ENCODE assay signal across 15 cellular contexts in genomic region chr3:17140670-17141505, GRCh38.
DNase-seq lines count a peak whose midpoint lies in the region; ATAC-seq, FAIRE-seq and TF ChIP-seq lines count a peak whose summit lies in the region.
"Had no signal": no experiment of that assay in that cellular context is flagged by ENCODE, and none has a peak within 500 bp of the region (broad histone marks: within the 10 kb centered on the region; RNA-seq: fewer than 3 reads in every experiment).

No MANE protein-coding gene starts in this region.

- CTCF ChIA-PET in A549 (lab: Yijun Ruan, JAX): no interaction called here

- H3K9ac ChIP-seq in SU-DHL-6 (ENCODE audit: low read length): no peak overlapping the region

- no peaks in the 10 kb centered on the region for H4K20me1 ChIP-seq in SU-DHL-6 (ENCODE audit: low read depth, low read length)

- no peak for TF ChIP-seq EP300 in A549 (IDR thresholded peaks at IDR 0.05)

- ATAC-seq in A549 (peak; percentile 63 to 76; a peak in 5 of 6 replicates), mucosa of descending colon (no peak), GM19023 (IDR thresholded peaks at IDR 0.05; ENCODE audit: unreplicated experiment) (no peak), HG03139 (IDR thresholded peaks at IDR 0.05; ENCODE audit: unreplicated experiment) (no peak)
- ATAC-seq in activated T-helper 17 cell treated with anti-CD3 and anti-CD28 coated beads, Interleukin-2, amount 50 U/mL, for 72 hours (replicated peaks): no peak
- ATAC-seq: gastroesophageal sphincter had no signal

- peak in 1 of 2 experiments; percentile 22 for DNase-seq in A549 (ENCODE audit: low read depth in 1 of 2, low spot score in 1 of 2)
- no peak for DNase-seq in GM18507 (ENCODE audit: extremely low spot score, insufficient read length, low read depth)
- DNase-seq in right atrium auricular region (ENCODE audit: low spot score): peak; percentile 78
- no peak for DNase-seq in mucosa of descending colon
- DNase-seq: activated naive CD4-positive, alpha-beta T cell treated with anti-CD3 and anti-CD28 coated beads, Interleukin-2, amount 10 ng/mL, durations not matched to agents 7 days and 5 days; colonic mucosa; GDM1; HCEC 1CT; NCI-H2029 had no signal

- intact Hi-C loops in mucosa of descending colon (cut with DNase I, micrococcal nuclease): no loop called here

- no peak overlapping the region for H3K27ac Mint-ChIP-seq in activated T-helper 17 cell treated with anti-CD3 and anti-CD28 coated beads, Interleukin-2, amount 50 U/mL, for 72 hours
- H3K27ac Mint-ChIP-seq: activated naive CD4-positive, alpha-beta T cell treated with anti-CD3 and anti-CD28 coated beads, Interleukin-2, amount 10 ng/mL, durations not matched to agents 7 days and 5 days had no signal

- H3K4me2 ChIP-seq in A549: no peak overlapping the region
- no peak overlapping the region for H3K4me2 ChIP-seq in SU-DHL-6 (ENCODE audit: low read depth, low read length, poor library complexity, severe bottlenecking)

- TF ChIP-seq POLR2A in A549 (IDR thresholded peaks at IDR 0.05; ENCODE audit: low read length): no peak

- WGBS in A549 (ENCODE audit: missing lambda C conversion rate): 81% methylated on average over 11 of the region's 13 CpGs

- H3K27me3 ChIP-seq in SU-DHL-6 (ENCODE audit: low read length): no peaks in the 10 kb centered on the region
- no peaks in the 10 kb centered on the region for H3K27me3 ChIP-seq in right atrium auricular region
- H3K27me3 ChIP-seq: colonic mucosa, gastroesophageal sphincter, neutrophil had no signal

- H3K4me3 ChIP-seq in A549: no peak overlapping the region
- no peak overlapping the region for H3K4me3 ChIP-seq in SU-DHL-6 (ENCODE audit: insufficient read depth, low read length, poor library complexity, severe bottlenecking)
- peak overlapping the region in 1 of 2 donors; percentile 1 for H3K4me3 ChIP-seq in right atrium auricular region
- H3K4me3 ChIP-seq in mucosa of descending colon: no peak overlapping the region
- H3K4me3 ChIP-seq: colonic mucosa, gastroesophageal sphincter had no signal

- peaks cover 12% of the 10 kb centered on the region for H3K4me1 Mint-ChIP-seq in activated T-helper 17 cell treated with anti-CD3 and anti-CD28 coated beads, Interleukin-2, amount 50 U/mL, for 72 hours

- POLR2A ChIA-PET in A549 (lab: Yijun Ruan, JAX): no interaction called here

- FAIRE-seq in A549 (lab: Jason Lieb, UNC) (no peak), GM18507 (lab: Jason Lieb, UNC) (peak; percentile 5)

- H3K9me2 ChIP-seq in SU-DHL-6 (replicated peaks; ENCODE audit: insufficient read depth, low read length): no peaks in the 10 kb centered on the region

- H3K4me1 ChIP-seq in A549 (no peaks in the 10 kb centered on the region), right atrium auricular region (peaks cover 0 to 32% of the 10 kb centered on the region in 2 donors), mucosa of descending colon (ENCODE audit: low read depth) (no peaks in the 10 kb centered on the region)
- H3K4me1 ChIP-seq: colonic mucosa, gastroesophageal sphincter had no signal

- H3K27me3 Mint-ChIP-seq in activated T-helper 17 cell treated with anti-CD3 and anti-CD28 coated beads, Interleukin-2, amount 50 U/mL, for 72 hours: peaks cover 4% of the 10 kb centered on the region

- H3K36me3 Mint-ChIP-seq in activated T-helper 17 cell treated with anti-CD3 and anti-CD28 coated beads, Interleukin-2, amount 50 U/mL, for 72 hours (ENCODE audit: low read depth): no peaks in the 10 kb centered on the region

- TF ChIP-seq CTCF in A549 (IDR thresholded peaks at IDR 0.05) (no peak), SU-DHL-6 (IDR thresholded peaks at IDR 0.05; ENCODE audit: insufficient read depth, low read length, poor library complexity, severe bottlenecking) (peak; percentile 17), right atrium auricular region (IDR thresholded peaks at IDR 0.05) (peak in 1 of 2 donors; percentile 51), mucosa of descending colon (IDR thresholded peaks at IDR 0.05) (no peak)

- peak; percentile 16 to 46; a peak in 2 of 5 replicates for TF ChIP-seq RAD21 in A549 (conservative IDR thresholded peaks at IDR 0.05 in 1 of 2, IDR thresholded peaks at IDR 0.05 in 1 of 2)

- no peaks in the 10 kb centered on the region for H3F3A ChIP-seq in SU-DHL-6 (ENCODE audit: insufficient read depth)

- H3K4me3 Mint-ChIP-seq in activated T-helper 17 cell treated with anti-CD3 and anti-CD28 coated beads, Interleukin-2, amount 50 U/mL, for 72 hours: no peak overlapping the region
- H3K4me3 Mint-ChIP-seq: activated naive CD4-positive, alpha-beta T cell treated with anti-CD3 and anti-CD28 coated beads, Interleukin-2, amount 10 ng/mL, durations not matched to agents 7 days and 5 days had no signal

- no peaks in the 10 kb centered on the region for H3K79me2 ChIP-seq in SU-DHL-6 (ENCODE audit: insufficient read depth, low read length)

- H3K9me3 ChIP-seq in A549: no peaks in the 10 kb centered on the region
- H3K9me3 ChIP-seq in SU-DHL-6 (ENCODE audit: insufficient read depth, low read length): no peaks in the 10 kb centered on the region
- H3K9me3 ChIP-seq in right atrium auricular region: no peaks in the 10 kb centered on the region
- no peaks in the 10 kb centered on the region for H3K9me3 ChIP-seq in mucosa of descending colon
- H3K9me3 ChIP-seq: colonic mucosa, neutrophil had no signal

- H3K27ac ChIP-seq in A549 (no peak overlapping the region), SU-DHL-6 (ENCODE audit: low read depth, low read length) (no peak overlapping the region), right atrium auricular region (peak overlapping the region; percentile 69 to 74)
- H3K27ac ChIP-seq: colonic mucosa, gastroesophageal sphincter, neutrophil had no signal

- H3K9me3 Mint-ChIP-seq in activated T-helper 17 cell treated with anti-CD3 and anti-CD28 coated beads, Interleukin-2, amount 50 U/mL, for 72 hours: no peaks in the 10 kb centered on the region

- H3K36me3 ChIP-seq in SU-DHL-6 (ENCODE audit: low read length): no peaks in the 10 kb centered on the region
- H3K36me3 ChIP-seq in right atrium auricular region: no peaks in the 10 kb centered on the region
- H3K36me3 ChIP-seq in mucosa of descending colon (ENCODE audit: low read depth): no peaks in the 10 kb centered on the region
- H3K36me3 ChIP-seq: colonic mucosa, gastroesophageal sphincter, neutrophil had no signal

- no peak overlapping the region for H2AFZ ChIP-seq in SU-DHL-6 (ENCODE audit: low read depth, low read length, severe bottlenecking)

TF ChIP-seq in A549, 52 proteins besides CTCF, POLR2A, EP300 and RAD21:
- no peak for TF ChIP-seq ZC3H11A (IDR thresholded peaks at IDR 0.05)
- TF ChIP-seq RFX5 (IDR thresholded peaks at IDR 0.05): no peak
- TF ChIP-seq NPAS2 (CRISPR knock-in tag; IDR thresholded peaks at IDR 0.05; ENCODE audit: borderline replicate concordance): no peak
- no peak for TF ChIP-seq KDM1A (IDR thresholded peaks at IDR 0.05; ENCODE audit: low read depth)
- no peak for TF ChIP-seq E2F6 (IDR thresholded peaks at IDR 0.05; ENCODE audit: borderline replicate concordance, low read depth)
- TF ChIP-seq USF2 (IDR thresholded peaks at IDR 0.05): no peak
- no peak for TF ChIP-seq KDM5A (IDR thresholded peaks at IDR 0.05)
- TF ChIP-seq HDAC2 (IDR thresholded peaks at IDR 0.05): no peak

Comparison
In these comparisons a context has a peak if more than half of its experiments do, and no peak if none do; other contexts are left out.
1. ATAC-seq: peak in A549 (2 of 2); none in mucosa of descending colon (single experiment), GM19023 (single experiment), activated T-helper 17 cell treated with anti-CD3 and anti-CD28 coated beads, Interleukin-2, amount 50 U/mL, for 72 hours (single experiment) and HG03139 (single experiment).
2. H3K27ac ChIP-seq: peak in right atrium auricular region (2 of 2); none in A549 (0 of 2) and SU-DHL-6 (single experiment).